In the genomic region with DNA sequence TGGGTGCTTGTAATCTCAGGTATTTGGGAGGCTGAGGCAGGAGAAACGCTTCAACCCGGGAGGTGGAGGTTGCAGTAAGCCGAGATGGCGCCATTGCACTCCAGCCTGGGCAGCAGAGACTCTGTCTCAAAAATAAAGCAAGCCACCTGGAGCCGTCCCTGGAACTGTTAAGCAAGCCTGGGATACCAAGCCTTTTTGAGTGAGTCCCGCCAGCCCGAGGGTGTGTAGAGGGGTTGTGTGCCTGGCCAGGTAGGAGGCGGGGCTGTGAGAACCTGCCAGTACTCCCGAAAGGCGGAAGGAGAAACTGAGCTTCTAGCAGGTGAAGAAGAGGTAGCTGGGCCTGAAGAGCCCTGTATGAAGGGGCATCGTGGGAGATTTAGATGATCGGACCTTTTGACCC, we compare ENCODE assay signal across 1 cellular context.
TF ChIP-seq lines count a peak whose summit lies in the region.

No MANE protein-coding gene starts in this region.

TF ChIP-seq in endothelial cell of umbilical vein, 7 proteins besides CTCF, POLR2A, EP300 and RAD21:
- no peak for TF ChIP-seq JUN (IDR thresholded peaks at IDR 0.05; ENCODE audit: borderline replicate concordance, insufficient read depth, insufficient read length, low read depth)
